In the genomic region with DNA sequence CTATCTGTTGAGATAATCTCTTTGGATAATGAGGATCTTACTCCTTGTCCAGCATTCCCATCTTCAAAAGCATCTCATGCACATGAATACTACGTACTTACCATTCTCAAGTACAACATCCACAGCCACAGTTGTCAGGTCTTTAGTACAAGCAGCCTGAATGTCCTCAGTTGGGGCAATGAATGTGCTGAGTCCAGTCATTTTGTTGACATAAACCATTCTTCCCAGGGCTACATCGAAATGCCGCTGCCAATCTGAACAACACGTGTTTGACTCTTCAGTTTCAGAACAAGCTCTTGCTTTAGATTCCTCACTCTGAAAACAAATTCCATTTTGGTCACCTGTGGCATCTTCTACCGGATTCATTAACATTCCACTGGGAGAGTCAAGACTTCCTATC, we compare ENCODE assay signal across 17 cellular contexts.
"Had no signal": no experiment of that assay in that cellular context is flagged by ENCODE, and none has a peak within 500 bp of the region (broad histone marks: within the 10 kb centered on the region; RNA-seq: fewer than 3 reads in every experiment).

No MANE protein-coding gene starts in this region.

- H3K27ac ChIP-seq: left ventricle myocardium inferior, neutrophil, parathyroid adenoma had no signal

- H3K4me3 ChIP-seq: left ventricle myocardium inferior, mucosa of descending colon had no signal

- ATAC-seq: esophagus mucosa; naive thymus-derived CD4-positive, alpha-beta T cell had no signal

- H2AFZ ChIP-seq: parathyroid adenoma had no signal

- H3K27ac Mint-ChIP-seq: activated naive CD4-positive, alpha-beta T cell treated with anti-CD3 and anti-CD28 coated beads, Interleukin-2, amount 10 ng/mL, durations not matched to agents 7 days and 5 days; naive thymus-derived CD4-positive, alpha-beta T cell; T-helper 1 cell treated with Interleukin-12 subunit alpha and Interleukin-12 subunit beta and Interleukin-4 antibody, amounts not matched to agents 30 μg/mL and 1 μg/mL, for 36 hours had no signal

- H3K9ac ChIP-seq: parathyroid adenoma had no signal

- H3K9me3 ChIP-seq: left ventricle myocardium inferior, mucosa of descending colon, neutrophil had no signal

- FAIRE-seq: endometrium, kidney had no signal

- DNase-seq: activated CD4-positive, alpha-beta T cell treated with anti-CD3 and anti-CD28 coated beads for 4 hours; activated naive CD4-positive, alpha-beta T cell treated with anti-CD3 and anti-CD28 coated beads, Interleukin-2, amount 10 ng/mL, durations not matched to agents 7 days and 5 days; hypothalamus; kidney; left ventricle myocardium inferior; mucosa of descending colon; naive thymus-derived CD4-positive, alpha-beta T cell; retina; stimulated activated CD4-positive, alpha-beta T cell treated with anti-CD3 and anti-CD28 coated beads, Interleukin-4, amount 100 ng/mL, for 4 hours; stimulated activated CD8-positive, alpha-beta memory T cell treated with anti-CD3 and anti-CD28 coated beads, Interleukin-4, amount 100 ng/mL, for 48 hours; stimulated activated naive CD4-positive, alpha-beta T cell treated with Interleukin-2 at 50 U/mL for 16 hours had no signal

- H3K9me3 Mint-ChIP-seq: activated naive CD4-positive, alpha-beta T cell treated with anti-CD3 and anti-CD28 coated beads, Interleukin-2, amount 10 ng/mL, durations not matched to agents 7 days and 5 days; activated T-helper 2 cell treated with anti-CD3 and anti-CD28 coated beads, Interferon-gamma antibody, Interleukin-2, Interleukin-4, amounts not matched to agents 10 μg/mL and 5 μg/mL and 100 μg/mL, durations not matched to agents 14 hours and 24 hours and 36 hours; T-helper 1 cell treated with Interleukin-12 subunit alpha and Interleukin-12 subunit beta and Interleukin-4 antibody, amounts not matched to agents 30 μg/mL and 1 μg/mL, for 36 hours had no signal

- H3K36me3 ChIP-seq: neutrophil had no signal

- H3K4me3 Mint-ChIP-seq: activated naive CD4-positive, alpha-beta T cell treated with anti-CD3 and anti-CD28 coated beads, Interleukin-2, amount 10 ng/mL, durations not matched to agents 7 days and 5 days; T-helper 1 cell treated with Interleukin-12 subunit alpha and Interleukin-12 subunit beta and Interleukin-4 antibody, amounts not matched to agents 30 μg/mL and 1 μg/mL, for 36 hours had no signal

- H3K27me3 Mint-ChIP-seq: naive thymus-derived CD4-positive, alpha-beta T cell had no signal
